In genomic region chr15:73950479-73951043, GRCh38 we compare ENCODE assay signal across 9 cellular contexts. TPM values are rescaled to one million over a fixed set of nuclear protein-coding genes. Genes with fewer than 3 reads are reported as not detected.
DNase-seq lines count a peak whose midpoint lies in the region; ATAC-seq, FAIRE-seq and TF ChIP-seq lines count a peak whose summit lies in the region.
"Had no signal": no experiment of that assay in that cellular context is flagged by ENCODE, and none has a peak within 500 bp of the region (broad histone marks: within the 10 kb centered on the region; RNA-seq: fewer than 3 reads in every experiment).

No MANE protein-coding gene starts in this region.

- BruUV-seq in GM12878 (replicated peaks; lab: Mats Ljungman, UMichigan): no TSS peak

- in situ Hi-C loops in GM12878 (cut with MboI): no loop called here

- no peaks in the 10 kb centered on the region for H3K4me1 ChIP-seq in GM12878 (ENCODE audit: control insufficient read depth, insufficient read depth, low read length)
- H3K4me1 ChIP-seq in thyroid gland: peaks cover 12 to 20% of the 10 kb centered on the region in 2 donors

- peak overlapping the region; percentile 98 for H3K27ac Mint-ChIP-seq in mesothelial cell of epicardium

- H3K36me3 ChIP-seq in GM12878 (ENCODE audit: control insufficient read depth in 2 of 2, insufficient read depth in 2 of 2, low read length in 1 of 2): no peaks in the 10 kb centered on the region
- no peaks in the 10 kb centered on the region for H3K36me3 ChIP-seq in thyroid gland

- RAD21 ChIA-PET in GM12878 (lab: Charles Lee; ENCODE audit: unreplicated experiment): interaction anchor here (1.1 to 1.5 kb wide), 3 partner anchors 15 to 372 kb away, joined by 3 to 10 read pairs (median 8); no protein-coding TSS in a partner anchor

- no peak for TF ChIP-seq RAD21 in GM12878 (IDR thresholded peaks at IDR 0.05; ENCODE audit: insufficient read depth, low read depth, low read length)

- SMC1A ChIA-PET in GM12878 (lab: Charles Lee; ENCODE audit: uncharacterized antibody, unreplicated experiment): no interaction called here

- TF ChIP-seq EP300 in GM12878 (IDR thresholded peaks at IDR 0.05; ENCODE audit: borderline replicate concordance in 1 of 2, control insufficient read depth in 1 of 2, low read depth in 2 of 2, low read length in 2 of 2): no peak

- H3K36me3 Mint-ChIP-seq in mesothelial cell of epicardium: peaks cover 8% of the 10 kb centered on the region
- H3K36me3 Mint-ChIP-seq: activated naive CD4-positive, alpha-beta T cell treated with anti-CD3 and anti-CD28 coated beads, Interleukin-2, amount 50 U/mL, for 24 hours had no signal

- H3K27me3 ChIP-seq in GM12878 (replicated peaks in 1 of 2; ENCODE audit: control insufficient read depth in 2 of 2, insufficient read depth in 2 of 2, low read length in 1 of 2) (no peaks in the 10 kb centered on the region; a peak in 1 of 4 replicates), thyroid gland (no peaks in the 10 kb centered on the region)

- intact Hi-C loops in GM12878 (cut with micrococcal nuclease; ENCODE audit: unreplicated experiment): loop anchor here (1.0 kb wide), 1 partner anchor 14 kb away; no protein-coding TSS in a partner anchor
- intact Hi-C loops in thyroid gland (cut with DNase I): no loop called here

- H4K20me1 ChIP-seq in GM12878 (ENCODE audit: control insufficient read depth, insufficient read depth): no peaks in the 10 kb centered on the region

- H3K9me3 ChIP-seq in GM12878 (replicated peaks; ENCODE audit: control insufficient read depth, insufficient read depth, low read length) (no peaks in the 10 kb centered on the region), thyroid gland (no peaks in the 10 kb centered on the region)

- H3K4me3 Mint-ChIP-seq in mesothelial cell of epicardium: no peak overlapping the region
- H3K4me3 Mint-ChIP-seq: activated naive CD4-positive, alpha-beta T cell treated with anti-CD3 and anti-CD28 coated beads, Interleukin-2, amount 50 U/mL, for 24 hours had no signal

- DNase-seq in NCI-H2107 treated with DMSO at 0.1 percent for 48 hours (lab: John Stamatoyannopoulos, UW; ENCODE audit: unreplicated experiment) (peak; percentile 14), NCI-H2107 (lab: John Stamatoyannopoulos, UW) (no peak), GM12878 (ENCODE audit: low read depth, low spot score) (no peak), mesothelial cell of epicardium (ENCODE audit: low spot score in 2 of 2, unreplicated experiment in 2 of 2) (no peak), thyroid gland (no peak), SIG-M5 treated with dmso at 0.1 percent for 504 hours (lab: John Stamatoyannopoulos, UW; ENCODE audit: unreplicated experiment) (no peak), retina (no peak), GF-D8 (lab: John Stamatoyannopoulos, UW) (no peak)

- ATAC-seq in GM12878: peak; percentile 10; the same call in 2 of the 3 replicates

- no peak overlapping the region for H3K9ac ChIP-seq in GM12878 (ENCODE audit: control insufficient read depth, insufficient read depth, low read length)

- POLR2A ChIA-PET in GM12878 (lab: Charles Lee): no interaction called here

- no peak overlapping the region for H3K4me2 ChIP-seq in GM12878 (ENCODE audit: control insufficient read depth, insufficient read depth)

- H3K4me1 Mint-ChIP-seq in mesothelial cell of epicardium: peaks cover 13% of the 10 kb centered on the region

- TF ChIP-seq CTCF in GM12878 (IDR thresholded peaks at IDR 0.05 in 2 of 3, conservative IDR thresholded peaks at IDR 0.05 in 1 of 3; ENCODE audit: control insufficient read depth in 2 of 3, extremely low read depth in 1 of 3, insufficient read depth in 1 of 3, low read depth in 3 of 3, low read length in 3 of 3) (no peak), mesothelial cell of epicardium (IDR thresholded peaks at IDR 0.05; ENCODE audit: unreplicated experiment) (no peak), thyroid gland (IDR thresholded peaks at IDR 0.05) (no peak)

- CTCF ChIA-PET in GM12878 (lab: Yijun Ruan, JAX): interaction anchor here (0.7 to 1.8 kb wide), 10 partner anchors 11 to 374 kb away, joined by 3 to 20 read pairs (median 4); partner anchors contain the start of gene PML

- WGBS in GM12878 (ENCODE audit: insufficient coverage, insufficient replicate concordance, low lambda C conversion rate, missing lambda C conversion rate): 0% methylated on average over 1 of the region's 1 CpG
- 31 to 38% methylated on average over 1 of the region's 1 CpG for WGBS in thyroid gland, 2 donors

- no peaks in the 10 kb centered on the region for H3K9me3 Mint-ChIP-seq in mesothelial cell of epicardium
- H3K9me3 Mint-ChIP-seq: activated naive CD4-positive, alpha-beta T cell treated with anti-CD3 and anti-CD28 coated beads, Interleukin-2, amount 50 U/mL, for 24 hours had no signal

- H3K27ac ChIP-seq in GM12878 (ENCODE audit: control insufficient read depth, insufficient read depth) (no peak overlapping the region), thyroid gland (peak overlapping the region in 2 of 3 donors; percentile 88)

- no peak for FAIRE-seq in GM12878 (lab: Jason Lieb, UNC)

- TF ChIP-seq POLR2A in GM12878 (IDR thresholded peaks at IDR 0.05; ENCODE audit: low read depth, low read length) (no peak), thyroid gland (IDR thresholded peaks at IDR 0.05) (no peak)

- H3K79me2 ChIP-seq in GM12878 (ENCODE audit: control insufficient read depth, insufficient read depth, low read length): no peaks in the 10 kb centered on the region

- H3K4me3 ChIP-seq in GM12878: no peak overlapping the region
- H3K4me3 ChIP-seq in thyroid gland (replicated peaks in 1 of 3): no peak overlapping the region

- H3K27me3 Mint-ChIP-seq in mesothelial cell of epicardium (ENCODE audit: low read depth): no peaks in the 10 kb centered on the region
- H3K27me3 Mint-ChIP-seq: activated naive CD4-positive, alpha-beta T cell treated with anti-CD3 and anti-CD28 coated beads, Interleukin-2, amount 50 U/mL, for 24 hours had no signal

- H2AFZ ChIP-seq in GM12878 (ENCODE audit: control insufficient read depth, low read depth, low read length): no peak overlapping the region

RNA-seq across cellular contexts. Expression of gene LOXL1, which starts 24.3 kb away (rescaled TPM):
- not detected in 2 replicates for total RNA-seq in GM12878 (2013; cell fraction: nucleolus; rRNA removed)
- not detected in 2 replicates for total RNA-seq in GM12878 (2014; rRNA removed)
- not detected in 2 replicates for total RNA-seq in GM12878 (2014; rRNA removed; fragmentation: Illumina TruSeq; extraction: Trizol)
- 0.11 and 0.15 TPM in 2 replicates for total RNA-seq in GM12878 (2021)
- not detected for polyA plus RNA-seq in GM12878 (2011; ENCODE audit: low read depth)
- polyA plus RNA-seq in GM12878 (2011; rRNA removed): not detected in 2 replicates
- polyA plus RNA-seq in GM12878 (2011; cell fraction: cytosol; rRNA removed): not detected in 2 replicates
- polyA plus RNA-seq in GM12878 (2011; cell fraction: nucleus; rRNA removed): not detected in 2 replicates
- polyA plus RNA-seq in GM12878 (2012): not detected in 2 replicates
- polyA plus RNA-seq in GM12878 (2014; fragmentation: Illumina TruSeq; extraction: Trizol): not detected in 2 replicates
- polyA plus RNA-seq in GM12878 (2014; fragmentation: Nextera tagmentation; extraction: Ambion mirVana): not detected
- not detected in 2 replicates for polyA plus RNA-seq in GM12878 (2014; rRNA removed)
- polyA plus RNA-seq in GM12878 (2016; fragmentation: Nextera tagmentation; extraction: Ambion mirVana): under 1 TPM in 1 of 2 experiments, not detected in 1; 0.07 TPM
- polyA minus RNA-seq in GM12878 (2011; rRNA and poly(A)+ RNA removed): not detected in 2 replicates
- not detected in 2 replicates for polyA minus RNA-seq in GM12878 (2011; cell fraction: cytosol; rRNA and poly(A)+ RNA removed)
- not detected in 2 replicates for polyA minus RNA-seq in GM12878 (2011; cell fraction: nucleus; rRNA and poly(A)+ RNA removed)
- 62.9 to 69.0 TPM (median 68.6 TPM) in 3 replicates for total RNA-seq in mesothelial cell of epicardium
- 10 to 100 TPM in 3 of 4 donors, 1 to 10 TPM in 1; 9.9 to 15.2 (median 12.0) TPM for total RNA-seq in thyroid gland

RNA-seq across cellular contexts. Expression of gene STOML1, which starts 41.5 kb away (rescaled TPM):
- 10.3 and 11.0 TPM in 2 replicates for total RNA-seq in GM12878 (2013; cell fraction: nucleolus; rRNA removed)
- total RNA-seq in GM12878 (2014; rRNA removed): 12.0 and 12.2 TPM in 2 replicates
- 4.6 TPM in 2 replicates for total RNA-seq in GM12878 (2014; rRNA removed; fragmentation: Illumina TruSeq; extraction: Trizol)
- 12.1 TPM in 2 replicates for total RNA-seq in GM12878 (2021)
- polyA plus RNA-seq in GM12878 (2011; ENCODE audit: low read depth): 2.0 TPM
- polyA plus RNA-seq in GM12878 (2011; rRNA removed): 2.0 and 4.2 TPM in 2 replicates
- polyA plus RNA-seq in GM12878 (2011; cell fraction: cytosol; rRNA removed): 6.4 and 9.0 TPM in 2 replicates
- polyA plus RNA-seq in GM12878 (2011; cell fraction: nucleus; rRNA removed): 9.2 and 11.5 TPM in 2 replicates
- 4.7 and 5.3 TPM in 2 replicates for polyA plus RNA-seq in GM12878 (2012)
- polyA plus RNA-seq in GM12878 (2014; fragmentation: Illumina TruSeq; extraction: Trizol): 1.7 and 3.2 TPM in 2 replicates
- under 1 TPM; 0.14 to 0.46 TPM for polyA plus RNA-seq in GM12878 (2014; fragmentation: Nextera tagmentation; extraction: Ambion mirVana)
- polyA plus RNA-seq in GM12878 (2014; rRNA removed): 12.5 and 13.6 TPM in 2 replicates
- polyA plus RNA-seq in GM12878 (2016; fragmentation: Nextera tagmentation; extraction: Ambion mirVana): 10 to 100 TPM; 13.2 to 13.6 TPM
- polyA minus RNA-seq in GM12878 (2011; rRNA and poly(A)+ RNA removed): 3.1 and 4.0 TPM in 2 replicates
- polyA minus RNA-seq in GM12878 (2011; cell fraction: cytosol; rRNA and poly(A)+ RNA removed): 1.6 and 3.1 TPM in 2 replicates
- polyA minus RNA-seq in GM12878 (2011; cell fraction: nucleus; rRNA and poly(A)+ RNA removed): 3.3 and 5.1 TPM in 2 replicates
- total RNA-seq in mesothelial cell of epicardium: 11.1 to 13.7 TPM (median 11.9 TPM) in 3 replicates
- 10 to 100 TPM; 15.3 to 42.1 (median 30.1) TPM for total RNA-seq in thyroid gland

RNA-seq across cellular contexts. Expression of gene PML, which starts 44.0 kb away (rescaled TPM):
- 88.7 and 88.9 TPM in 2 replicates for total RNA-seq in GM12878 (2013; cell fraction: nucleolus; rRNA removed)
- total RNA-seq in GM12878 (2014; rRNA removed) (28.4 and 28.9 TPM in 2 replicates), GM12878 (2014; rRNA removed; fragmentation: Illumina TruSeq; extraction: Trizol) (17.8 and 18.8 TPM in 2 replicates), GM12878 (2021) (91.5 and 95.5 TPM in 2 replicates), mesothelial cell of epicardium (41.2 to 45.3 TPM (median 43.6 TPM) in 3 replicates), thyroid gland (100 to 1,000 TPM in 1 of 4 donors, 10 to 100 TPM in 3; 55.9 to 141 (median 76.5) TPM)
- polyA plus RNA-seq in GM12878 (2011; ENCODE audit: low read depth): 26.0 TPM
- polyA plus RNA-seq in GM12878 (2011; rRNA removed) (7.6 and 13.6 TPM in 2 replicates), GM12878 (2014; fragmentation: Illumina TruSeq; extraction: Trizol) (15.0 and 32.7 TPM in 2 replicates), GM12878 (2014; fragmentation: Nextera tagmentation; extraction: Ambion mirVana) (10 to 100 TPM in 1 of 2 experiments, 1 to 10 TPM in 1; 8.5 to 14.2 TPM), GM12878 (2014; rRNA removed) (34.2 and 45.3 TPM in 2 replicates), GM12878 (2016; fragmentation: Nextera tagmentation; extraction: Ambion mirVana) (10 to 100 TPM; 54.0 to 60.0 TPM)
- 21.8 and 24.5 TPM in 2 replicates for polyA plus RNA-seq in GM12878 (2011; cell fraction: cytosol; rRNA removed)
- polyA plus RNA-seq in GM12878 (2011; cell fraction: nucleus; rRNA removed): 50.9 and 65.9 TPM in 2 replicates
- polyA plus RNA-seq in GM12878 (2012): 58.4 and 60.6 TPM in 2 replicates
- 20.8 and 38.7 TPM in 2 replicates for polyA minus RNA-seq in GM12878 (2011; rRNA and poly(A)+ RNA removed)
- 30.0 and 41.2 TPM in 2 replicates for polyA minus RNA-seq in GM12878 (2011; cell fraction: cytosol; rRNA and poly(A)+ RNA removed)
- 18.5 and 37.6 TPM in 2 replicates for polyA minus RNA-seq in GM12878 (2011; cell fraction: nucleus; rRNA and poly(A)+ RNA removed)

Comparison
In these comparisons a context has a peak if more than half of its experiments do, and no peak if none do; other contexts are left out.
1. RNA of gene LOXL1, which starts 24.3 kb away (total RNA-seq): 62.9 to 69.0 TPM in mesothelial cell of epicardium and 9.9 to 15.2 TPM in thyroid gland; 0.11 to 0.15 TPM in GM12878; every median in the first group is over 4 times any median in the second.